ENCODE assay signal across 8 cellular contexts in genomic region chr1:187264995-187265602, GRCh38.
DNase-seq lines count a peak whose midpoint lies in the region; ATAC-seq and TF ChIP-seq lines count a peak whose summit lies in the region.

No MANE protein-coding gene starts in this region.

- H3K36me3 ChIP-seq in RWPE2 (ENCODE audit: low read depth): no peaks in the 10 kb centered on the region
- H3K36me3 ChIP-seq in smooth muscle cell (ENCODE audit: low read depth): no peaks in the 10 kb centered on the region

- no peak overlapping the region for H2AFZ ChIP-seq in smooth muscle cell (ENCODE audit: low read depth)

- H3K4me2 ChIP-seq in smooth muscle cell: peak overlapping the region; percentile 15

- no peak overlapping the region for H3K9ac ChIP-seq in smooth muscle cell (ENCODE audit: low read depth)

- peak; percentile 75 for TF ChIP-seq CTCF in RWPE2 (IDR thresholded peaks at IDR 0.05; ENCODE audit: poor library complexity, severe bottlenecking)
- peak; percentile 27 for TF ChIP-seq CTCF in fibroblast of mammary gland (conservative IDR thresholded peaks at IDR 0.05; ENCODE audit: control insufficient read depth, insufficient read depth, low read depth, low read length)
- TF ChIP-seq CTCF in smooth muscle cell (IDR thresholded peaks at IDR 0.05; ENCODE audit: borderline replicate concordance, insufficient read depth, poor library complexity, severe bottlenecking): peak; percentile 69

- H4K20me1 ChIP-seq in smooth muscle cell (ENCODE audit: low read depth): no peaks in the 10 kb centered on the region

- H3K4me3 ChIP-seq in RWPE2 (ENCODE audit: severe bottlenecking) (no peak overlapping the region), fibroblast of mammary gland (ENCODE audit: control insufficient read depth, low read depth, low read length) (no peak overlapping the region), smooth muscle cell (no peak overlapping the region)

- no peak overlapping the region for H3K27ac ChIP-seq in RWPE2 (ENCODE audit: poor library complexity, severe bottlenecking)
- H3K27ac ChIP-seq in smooth muscle cell (ENCODE audit: low read depth): no peak overlapping the region

- no peaks in the 10 kb centered on the region for H3K9me3 ChIP-seq in RWPE2 (ENCODE audit: severe bottlenecking)
- no peaks in the 10 kb centered on the region for H3K9me3 ChIP-seq in smooth muscle cell (replicated peaks; ENCODE audit: low read depth)

- ATAC-seq in RWPE2 (ENCODE audit: low read depth) (peak; percentile 79), GM18909 (IDR thresholded peaks at IDR 0.05; ENCODE audit: poor library complexity, unreplicated experiment) (no peak), GM21529 (IDR thresholded peaks at IDR 0.05; ENCODE audit: unreplicated experiment) (no peak), GM21381 (IDR thresholded peaks at IDR 0.05; ENCODE audit: unreplicated experiment) (no peak)

- H3K4me1 ChIP-seq in RWPE2 (ENCODE audit: insufficient read depth, poor library complexity, severe bottlenecking): no peaks in the 10 kb centered on the region
- H3K4me1 ChIP-seq in smooth muscle cell (ENCODE audit: low read depth): no peaks in the 10 kb centered on the region

- no peaks in the 10 kb centered on the region for H3K79me2 ChIP-seq in smooth muscle cell (ENCODE audit: low read depth)

- H3F3A ChIP-seq in smooth muscle cell (ENCODE audit: low read depth): no peaks in the 10 kb centered on the region

- 48% methylated on average over 4 of the region's 4 CpGs for WGBS in smooth muscle cell (ENCODE audit: low lambda C conversion rate)

- H3K27me3 ChIP-seq in RWPE2 (ENCODE audit: insufficient read depth, poor library complexity, severe bottlenecking) (no peaks in the 10 kb centered on the region), smooth muscle cell (ENCODE audit: low read depth) (no peaks in the 10 kb centered on the region)

- DNase-seq in GM04504 (ENCODE audit: low read depth) (peak; percentile 41), MV-4-11 (lab: John Stamatoyannopoulos, UW) (peak; percentile 41), RWPE2 (ENCODE audit: low spot score) (no peak), fibroblast of mammary gland (ENCODE audit: low read depth) (peak; percentile 44), smooth muscle cell (lab: John Stamatoyannopoulos, UW; ENCODE audit: unreplicated experiment) (no peak)

Comparison
In these comparisons a context has a peak if more than half of its experiments do, and no peak if none do; other contexts are left out.
1. DNase-seq: peak in GM04504 (single experiment), MV-4-11 (single experiment) and fibroblast of mammary gland (single experiment); none in RWPE2 (single experiment) and smooth muscle cell (single experiment).
2. Peak in every context shown above with its lines, with median percentiles within 50 percentile points of each other: CTCF ChIP-seq.